1 cellular context compared by ENCODE assay signal in the genomic region with DNA sequence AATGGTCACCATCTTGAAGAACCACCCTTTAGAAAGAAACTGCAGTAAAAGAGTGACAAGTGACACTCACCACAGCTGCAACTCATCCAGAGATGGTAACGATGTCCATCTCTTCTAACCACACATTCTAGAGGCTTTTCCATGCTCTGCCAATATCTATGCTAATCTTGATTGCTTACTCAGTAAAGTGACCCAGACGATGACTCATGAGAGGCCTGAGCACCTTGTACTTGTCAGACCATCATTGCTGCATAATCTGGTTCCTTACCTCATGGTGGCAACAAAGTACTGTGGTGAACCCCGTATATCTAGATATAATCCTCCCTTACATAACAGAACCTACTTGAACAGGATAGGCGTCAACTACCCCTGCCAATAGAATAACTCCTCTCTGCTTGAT.
TF ChIP-seq lines count a peak whose summit lies in the region.

No MANE protein-coding gene starts in this region.

TF ChIP-seq in K562, 482 proteins besides CTCF, POLR2A, EP300 and RAD21 (continued from another document):
- TF ChIP-seq, protein P1, sequence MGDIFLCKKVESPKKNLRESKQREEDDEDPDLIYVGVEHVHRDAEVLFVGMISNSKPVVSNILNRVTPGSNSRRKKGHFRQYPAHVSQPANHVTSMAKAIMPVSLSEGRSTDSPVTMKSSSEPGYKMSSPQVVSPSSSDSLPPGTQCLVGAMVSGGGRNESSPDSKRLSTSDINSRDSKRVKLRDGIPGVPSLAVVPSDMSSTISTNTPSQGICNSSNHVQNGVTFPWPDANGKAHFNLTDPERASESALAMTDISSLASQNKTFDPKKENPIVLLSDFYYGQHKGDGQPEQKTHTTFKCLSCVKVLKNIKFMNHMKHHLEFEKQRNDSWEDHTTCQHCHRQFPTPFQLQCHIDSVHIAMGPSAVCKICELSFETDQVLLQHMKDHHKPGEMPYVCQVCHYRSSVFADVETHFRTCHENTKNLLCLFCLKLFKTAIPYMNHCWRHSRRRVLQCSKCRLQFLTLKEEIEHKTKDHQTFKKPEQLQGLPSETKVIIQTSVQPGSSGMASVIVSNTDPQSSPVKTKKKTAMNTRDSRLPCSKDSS (IDR thresholded peaks at IDR 0.05; ENCODE audit: low read depth, partially characterized antibody): no peak
- peak; percentile 79 for TF ChIP-seq FOSL1 (tag; conservative IDR thresholded peaks at IDR 0.05)
- TF ChIP-seq ZNF121 (CRISPR knock-in tag; conservative IDR thresholded peaks at IDR 0.05): no peak
- TF ChIP-seq, protein P2, sequence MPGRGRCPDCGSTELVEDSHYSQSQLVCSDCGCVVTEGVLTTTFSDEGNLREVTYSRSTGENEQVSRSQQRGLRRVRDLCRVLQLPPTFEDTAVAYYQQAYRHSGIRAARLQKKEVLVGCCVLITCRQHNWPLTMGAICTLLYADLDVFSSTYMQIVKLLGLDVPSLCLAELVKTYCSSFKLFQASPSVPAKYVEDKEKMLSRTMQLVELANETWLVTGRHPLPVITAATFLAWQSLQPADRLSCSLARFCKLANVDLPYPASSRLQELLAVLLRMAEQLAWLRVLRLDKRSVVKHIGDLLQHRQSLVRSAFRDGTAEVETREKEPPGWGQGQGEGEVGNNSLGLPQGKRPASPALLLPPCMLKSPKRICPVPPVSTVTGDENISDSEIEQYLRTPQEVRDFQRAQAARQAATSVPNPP (IDR thresholded peaks at IDR 0.05; ENCODE audit: borderline replicate concordance, insufficient read depth, insufficient read length): no peak
- TF ChIP-seq, protein P3, sequence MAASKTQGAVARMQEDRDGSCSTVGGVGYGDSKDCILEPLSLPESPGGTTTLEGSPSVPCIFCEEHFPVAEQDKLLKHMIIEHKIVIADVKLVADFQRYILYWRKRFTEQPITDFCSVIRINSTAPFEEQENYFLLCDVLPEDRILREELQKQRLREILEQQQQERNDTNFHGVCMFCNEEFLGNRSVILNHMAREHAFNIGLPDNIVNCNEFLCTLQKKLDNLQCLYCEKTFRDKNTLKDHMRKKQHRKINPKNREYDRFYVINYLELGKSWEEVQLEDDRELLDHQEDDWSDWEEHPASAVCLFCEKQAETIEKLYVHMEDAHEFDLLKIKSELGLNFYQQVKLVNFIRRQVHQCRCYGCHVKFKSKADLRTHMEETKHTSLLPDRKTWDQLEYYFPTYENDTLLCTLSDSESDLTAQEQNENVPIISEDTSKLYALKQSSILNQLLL (CRISPR knock-in tag; IDR thresholded peaks at IDR 0.05; ENCODE audit: borderline replicate concordance): no peak
- TF ChIP-seq, protein P4, sequence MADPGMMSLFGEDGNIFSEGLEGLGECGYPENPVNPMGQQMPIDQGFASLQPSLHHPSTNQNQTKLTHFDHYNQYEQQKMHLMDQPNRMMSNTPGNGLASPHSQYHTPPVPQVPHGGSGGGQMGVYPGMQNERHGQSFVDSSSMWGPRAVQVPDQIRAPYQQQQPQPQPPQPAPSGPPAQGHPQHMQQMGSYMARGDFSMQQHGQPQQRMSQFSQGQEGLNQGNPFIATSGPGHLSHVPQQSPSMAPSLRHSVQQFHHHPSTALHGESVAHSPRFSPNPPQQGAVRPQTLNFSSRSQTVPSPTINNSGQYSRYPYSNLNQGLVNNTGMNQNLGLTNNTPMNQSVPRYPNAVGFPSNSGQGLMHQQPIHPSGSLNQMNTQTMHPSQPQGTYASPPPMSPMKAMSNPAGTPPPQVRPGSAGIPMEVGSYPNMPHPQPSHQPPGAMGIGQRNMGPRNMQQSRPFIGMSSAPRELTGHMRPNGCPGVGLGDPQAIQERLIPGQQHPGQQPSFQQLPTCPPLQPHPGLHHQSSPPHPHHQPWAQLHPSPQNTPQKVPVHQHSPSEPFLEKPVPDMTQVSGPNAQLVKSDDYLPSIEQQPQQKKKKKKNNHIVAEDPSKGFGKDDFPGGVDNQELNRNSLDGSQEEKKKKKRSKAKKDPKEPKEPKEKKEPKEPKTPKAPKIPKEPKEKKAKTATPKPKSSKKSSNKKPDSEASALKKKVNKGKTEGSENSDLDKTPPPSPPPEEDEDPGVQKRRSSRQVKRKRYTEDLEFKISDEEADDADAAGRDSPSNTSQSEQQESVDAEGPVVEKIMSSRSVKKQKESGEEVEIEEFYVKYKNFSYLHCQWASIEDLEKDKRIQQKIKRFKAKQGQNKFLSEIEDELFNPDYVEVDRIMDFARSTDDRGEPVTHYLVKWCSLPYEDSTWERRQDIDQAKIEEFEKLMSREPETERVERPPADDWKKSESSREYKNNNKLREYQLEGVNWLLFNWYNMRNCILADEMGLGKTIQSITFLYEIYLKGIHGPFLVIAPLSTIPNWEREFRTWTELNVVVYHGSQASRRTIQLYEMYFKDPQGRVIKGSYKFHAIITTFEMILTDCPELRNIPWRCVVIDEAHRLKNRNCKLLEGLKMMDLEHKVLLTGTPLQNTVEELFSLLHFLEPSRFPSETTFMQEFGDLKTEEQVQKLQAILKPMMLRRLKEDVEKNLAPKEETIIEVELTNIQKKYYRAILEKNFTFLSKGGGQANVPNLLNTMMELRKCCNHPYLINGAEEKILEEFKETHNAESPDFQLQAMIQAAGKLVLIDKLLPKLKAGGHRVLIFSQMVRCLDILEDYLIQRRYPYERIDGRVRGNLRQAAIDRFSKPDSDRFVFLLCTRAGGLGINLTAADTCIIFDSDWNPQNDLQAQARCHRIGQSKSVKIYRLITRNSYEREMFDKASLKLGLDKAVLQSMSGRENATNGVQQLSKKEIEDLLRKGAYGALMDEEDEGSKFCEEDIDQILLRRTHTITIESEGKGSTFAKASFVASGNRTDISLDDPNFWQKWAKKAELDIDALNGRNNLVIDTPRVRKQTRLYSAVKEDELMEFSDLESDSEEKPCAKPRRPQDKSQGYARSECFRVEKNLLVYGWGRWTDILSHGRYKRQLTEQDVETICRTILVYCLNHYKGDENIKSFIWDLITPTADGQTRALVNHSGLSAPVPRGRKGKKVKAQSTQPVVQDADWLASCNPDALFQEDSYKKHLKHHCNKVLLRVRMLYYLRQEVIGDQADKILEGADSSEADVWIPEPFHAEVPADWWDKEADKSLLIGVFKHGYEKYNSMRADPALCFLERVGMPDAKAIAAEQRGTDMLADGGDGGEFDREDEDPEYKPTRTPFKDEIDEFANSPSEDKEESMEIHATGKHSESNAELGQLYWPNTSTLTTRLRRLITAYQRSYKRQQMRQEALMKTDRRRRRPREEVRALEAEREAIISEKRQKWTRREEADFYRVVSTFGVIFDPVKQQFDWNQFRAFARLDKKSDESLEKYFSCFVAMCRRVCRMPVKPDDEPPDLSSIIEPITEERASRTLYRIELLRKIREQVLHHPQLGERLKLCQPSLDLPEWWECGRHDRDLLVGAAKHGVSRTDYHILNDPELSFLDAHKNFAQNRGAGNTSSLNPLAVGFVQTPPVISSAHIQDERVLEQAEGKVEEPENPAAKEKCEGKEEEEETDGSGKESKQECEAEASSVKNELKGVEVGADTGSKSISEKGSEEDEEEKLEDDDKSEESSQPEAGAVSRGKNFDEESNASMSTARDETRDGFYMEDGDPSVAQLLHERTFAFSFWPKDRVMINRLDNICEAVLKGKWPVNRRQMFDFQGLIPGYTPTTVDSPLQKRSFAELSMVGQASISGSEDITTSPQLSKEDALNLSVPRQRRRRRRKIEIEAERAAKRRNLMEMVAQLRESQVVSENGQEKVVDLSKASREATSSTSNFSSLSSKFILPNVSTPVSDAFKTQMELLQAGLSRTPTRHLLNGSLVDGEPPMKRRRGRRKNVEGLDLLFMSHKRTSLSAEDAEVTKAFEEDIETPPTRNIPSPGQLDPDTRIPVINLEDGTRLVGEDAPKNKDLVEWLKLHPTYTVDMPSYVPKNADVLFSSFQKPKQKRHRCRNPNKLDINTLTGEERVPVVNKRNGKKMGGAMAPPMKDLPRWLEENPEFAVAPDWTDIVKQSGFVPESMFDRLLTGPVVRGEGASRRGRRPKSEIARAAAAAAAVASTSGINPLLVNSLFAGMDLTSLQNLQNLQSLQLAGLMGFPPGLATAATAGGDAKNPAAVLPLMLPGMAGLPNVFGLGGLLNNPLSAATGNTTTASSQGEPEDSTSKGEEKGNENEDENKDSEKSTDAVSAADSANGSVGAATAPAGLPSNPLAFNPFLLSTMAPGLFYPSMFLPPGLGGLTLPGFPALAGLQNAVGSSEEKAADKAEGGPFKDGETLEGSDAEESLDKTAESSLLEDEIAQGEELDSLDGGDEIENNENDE (IDR thresholded peaks at IDR 0.05; ENCODE audit: low read depth, low read length): no peak
- no peak for TF ChIP-seq XRCC5 (IDR thresholded peaks at IDR 0.05; ENCODE audit: low read depth, low read length)
- no peak for TF ChIP-seq TAF7 (tag; IDR thresholded peaks at IDR 0.05)
- 0 out of 2 replicates have a peak, but pooled peaks have one; percentile 17 for TF ChIP-seq JUN (IDR thresholded peaks at IDR 0.05; ENCODE audit: borderline replicate concordance, low read depth, low read length)
- no peak for TF ChIP-seq JUN (CRISPR knock-in tag; IDR thresholded peaks at IDR 0.05; ENCODE audit: borderline replicate concordance)
- no peak for TF ChIP-seq HNRNPH1 (optimal IDR thresholded peaks at IDR 0.05; ENCODE audit: low read depth, low read length)
- TF ChIP-seq ZNF695 (CRISPR knock-in tag; IDR thresholded peaks at IDR 0.05): no peak
- peak; percentile 62; the same call in 1 of the 2 replicates for TF ChIP-seq JUND (IDR thresholded peaks at IDR 0.05; ENCODE audit: borderline replicate concordance, low read depth, low read length)
- peak; percentile 45; the same call in 2 of the 3 replicates for TF ChIP-seq JUND (tag; IDR thresholded peaks at IDR 0.05; ENCODE audit: borderline replicate concordance, low read depth, low read length)
- no peak for TF ChIP-seq ZNF408 (CRISPR knock-in tag; IDR thresholded peaks at IDR 0.05; ENCODE audit: low read depth)
- TF ChIP-seq, protein P5, sequence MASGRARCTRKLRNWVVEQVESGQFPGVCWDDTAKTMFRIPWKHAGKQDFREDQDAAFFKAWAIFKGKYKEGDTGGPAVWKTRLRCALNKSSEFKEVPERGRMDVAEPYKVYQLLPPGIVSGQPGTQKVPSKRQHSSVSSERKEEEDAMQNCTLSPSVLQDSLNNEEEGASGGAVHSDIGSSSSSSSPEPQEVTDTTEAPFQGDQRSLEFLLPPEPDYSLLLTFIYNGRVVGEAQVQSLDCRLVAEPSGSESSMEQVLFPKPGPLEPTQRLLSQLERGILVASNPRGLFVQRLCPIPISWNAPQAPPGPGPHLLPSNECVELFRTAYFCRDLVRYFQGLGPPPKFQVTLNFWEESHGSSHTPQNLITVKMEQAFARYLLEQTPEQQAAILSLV (tag; IDR thresholded peaks at IDR 0.05): no peak
- no peak for TF ChIP-seq CCNT2 (IDR thresholded peaks at IDR 0.05; ENCODE audit: borderline replicate concordance, extremely low read depth, insufficient read length, low read depth, low read length)
